In the genomic region with DNA sequence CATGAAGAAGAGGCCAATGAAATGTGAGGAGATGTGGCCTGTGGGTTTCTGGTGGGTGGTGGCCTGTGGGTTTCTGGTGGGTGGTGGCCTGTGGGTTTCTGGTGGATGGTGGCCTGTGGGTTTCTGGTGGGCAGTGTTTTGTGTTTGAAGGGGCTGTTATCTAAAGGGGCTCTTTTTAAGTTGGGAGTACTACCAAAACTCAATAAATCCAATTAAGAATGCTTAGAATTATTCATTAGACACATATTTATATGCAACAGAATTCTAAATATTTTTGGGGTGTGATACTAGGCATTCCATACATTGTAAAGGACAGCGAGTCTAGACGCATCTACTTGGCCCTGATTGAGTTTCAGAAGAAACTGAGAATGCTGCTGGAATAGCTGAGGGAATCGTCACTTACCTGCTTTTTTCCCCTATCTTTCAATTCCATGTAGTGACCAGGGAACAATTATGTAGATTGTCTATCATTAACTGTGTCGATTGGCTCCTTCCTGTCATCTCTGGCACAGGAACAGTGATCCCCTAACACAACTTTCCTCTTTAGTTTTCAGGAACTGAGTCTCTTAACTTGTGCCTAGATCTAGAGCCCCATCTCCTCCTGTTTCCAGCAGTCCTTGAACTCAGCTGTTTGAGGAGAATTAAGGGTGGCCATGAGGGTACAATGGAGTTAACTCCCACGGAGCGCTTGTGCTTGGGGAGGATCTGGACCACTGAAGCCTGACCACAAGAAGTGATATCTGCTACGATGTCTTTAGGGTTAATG, we compare ENCODE assay signal across 15 cellular contexts. TPM values are rescaled to one million over a fixed set of nuclear protein-coding genes. Genes with fewer than 3 reads are reported as not detected.
A peak's percentile ranks its signal among the peaks of the same experiment; 100 is the strongest.
DNase-seq lines count a peak whose midpoint lies in the region; ATAC-seq, FAIRE-seq and TF ChIP-seq lines count a peak whose summit lies in the region.
"Had no signal": no experiment of that assay in that cellular context is flagged by ENCODE, and none has a peak within 500 bp of the region (broad histone marks: within the 10 kb centered on the region; RNA-seq: fewer than 3 reads in every experiment).

No MANE protein-coding gene starts in this region.

- intact Hi-C loops in mammary epithelial cell (cut with micrococcal nuclease) = no loop called here
- intact Hi-C loops in breast epithelium (cut with DNase I; ENCODE audit: low total_unique reads) = no loop called here
- intact Hi-C loops in K562 (cut with micrococcal nuclease) = loop anchor here (10.0 kb wide), 1 partner anchor 65 kb away; no protein-coding TSS in a partner anchor

- no peak overlapping the region for H3K4me3 ChIP-seq in mammary epithelial cell (replicated peaks in 1 of 3; ENCODE audit: insufficient read depth in 1 of 3, low read depth in 2 of 3, low read length in 3 of 3)
- no peak overlapping the region for H3K4me3 ChIP-seq in breast epithelium
- H3K4me3 ChIP-seq in K562 = no peak overlapping the region

- no peaks in the 10 kb centered on the region for H3K9me3 ChIP-seq in mammary epithelial cell (replicated peaks; ENCODE audit: insufficient read depth, low read length)
- no peaks in the 10 kb centered on the region for H3K9me3 ChIP-seq in breast epithelium
- H3K9me3 ChIP-seq in K562 (replicated peaks; ENCODE audit: control insufficient read depth, insufficient read depth, low read depth, low read length) = no peaks in the 10 kb centered on the region

- H3K79me2 ChIP-seq in mammary epithelial cell (ENCODE audit: insufficient read depth, low read length) (no peaks in the 10 kb centered on the region), K562 (ENCODE audit: control insufficient read depth, insufficient read depth, low read length) (no peaks in the 10 kb centered on the region)

- H2AFZ ChIP-seq in mammary epithelial cell (ENCODE audit: low read depth, low read length) (peak overlapping the region; percentile 77), K562 (ENCODE audit: low read depth, low read length) (0 out of 2 replicates have a peak overlapping the region, but pooled peaks have one; percentile 5)

- H3K4me1 ChIP-seq in mammary epithelial cell (ENCODE audit: insufficient read depth, low read length) (peaks cover 36% of the 10 kb centered on the region), breast epithelium (no peaks in the 10 kb centered on the region), K562 (replicated peaks in 1 of 2; ENCODE audit: control insufficient read depth in 2 of 2, insufficient read depth in 2 of 2, low read length in 2 of 2) (peaks cover 18 to 25% of the 10 kb centered on the region in 2 experiments; a peak in 4 of 5 replicates)

- H3K27me3 ChIP-seq in mammary epithelial cell (ENCODE audit: insufficient read depth, low read length) (no peaks in the 10 kb centered on the region), breast epithelium (no peaks in the 10 kb centered on the region), K562 (ENCODE audit: control insufficient read depth in 2 of 2, insufficient read depth in 2 of 2, low read length in 2 of 2) (peaks cover 30 to 37% of the 10 kb centered on the region in 2 experiments)

- TF ChIP-seq CTCF in mammary epithelial cell (conservative IDR thresholded peaks at IDR 0.05 in 1 of 2, IDR thresholded peaks at IDR 0.05 in 1 of 2; ENCODE audit: extremely low read depth in 1 of 2, insufficient read depth in 1 of 2, low read depth in 1 of 2, low read length in 2 of 2) = no peak
- no peak for TF ChIP-seq CTCF in breast epithelium (IDR thresholded peaks at IDR 0.05)
- 0 out of 6 replicates have a peak, but pooled peaks of 1 of the 3 experiments have one; percentile 3 for TF ChIP-seq CTCF in K562 (IDR thresholded peaks at IDR 0.05 in 2 of 3, conservative IDR thresholded peaks at IDR 0.05 in 1 of 3; ENCODE audit: insufficient read depth in 2 of 3, low read depth in 1 of 3, low read length in 3 of 3)

- H3K27ac ChIP-seq in mammary epithelial cell (ENCODE audit: insufficient read depth, low read depth, low read length) (peak overlapping the region; percentile 73), breast epithelium (no peak overlapping the region), K562 (ENCODE audit: extremely low read depth, low read depth, low read length) (no peak overlapping the region)

- peak overlapping the region; percentile 6 for H3K9ac ChIP-seq in mammary epithelial cell (ENCODE audit: insufficient read depth, low read length)
- no peak overlapping the region for H3K9ac ChIP-seq in K562 (ENCODE audit: insufficient read depth in 1 of 2, low read depth in 2 of 2, low read length in 2 of 2)

- no peak for TF ChIP-seq POLR2A in breast epithelium (IDR thresholded peaks at IDR 0.05)
- no peak for TF ChIP-seq POLR2A in K562 (conservative IDR thresholded peaks at IDR 0.05)

- H3K4me2 ChIP-seq in mammary epithelial cell (ENCODE audit: insufficient read depth, low read depth, low read length) (peak overlapping the region; percentile 6), K562 (ENCODE audit: insufficient read depth, low read length) (no peak overlapping the region)

- no peak for TF ChIP-seq RAD21 in K562 (CRISPR knock-in tag; conservative IDR thresholded peaks at IDR 0.05 in 1 of 2, IDR thresholded peaks at IDR 0.05 in 1 of 2)

- H4K20me1 ChIP-seq in mammary epithelial cell (ENCODE audit: insufficient read depth, low read length) = no peaks in the 10 kb centered on the region
- H4K20me1 ChIP-seq in K562 (replicated peaks; ENCODE audit: control insufficient read depth, insufficient read depth, low read length) = no peaks in the 10 kb centered on the region

- dilution Hi-C loops in mammary epithelial cell (cut with HindIII; ENCODE audit: low sequenced_read_pairs) = no loop called here

- BruUV-seq in mammary epithelial cell (replicated peaks; lab: Mats Ljungman, UMichigan) (TSS peak; percentile 31), K562 (replicated peaks; lab: Mats Ljungman, UMichigan) (no TSS peak)

- CTCF ChIA-PET in mammary epithelial cell (lab: Charles Lee; ENCODE audit: low non-redundant PET) (no interaction called here), K562 (lab: Yijun Ruan, JAX; ENCODE audit: low intra/inter-chr PET ratio) (interaction anchor here (0.6 kb wide), 1 partner anchor 175 kb away, joined by 3 read pairs; no protein-coding TSS in a partner anchor)

- DNase-seq in mammary epithelial cell (peak; percentile 74), breast epithelium (ENCODE audit: low spot score in 2 of 2) (no peak), K562 (ENCODE audit: extremely low read depth in 1 of 4, low spot score in 3 of 4) (peak in 2 of 4 experiments; percentile 47 to 53), left kidney (ENCODE audit: low read depth, low spot score) (peak; percentile 19), NCI-H510A treated with DMSO at 0.1 percent for 48 hours (lab: John Stamatoyannopoulos, UW) (no peak)
- DNase-seq in activated CD4-positive, alpha-beta T cell treated with anti-CD3 and anti-CD28 coated beads, Interleukin-2, amount 50 U/mL, for 4 hours = no peak
- DNase-seq: 8988T; AML-193; C1 segment of cervical spinal cord; Calu3; CD4-positive, alpha-beta T cell; DMS 273 treated with DMSO at 0.1 percent for 48 hours; GOT3; H9 had no signal

- H3K9me1 ChIP-seq in K562 (ENCODE audit: control insufficient read depth, insufficient read depth, low read length) = no peaks in the 10 kb centered on the region

- no peak for FAIRE-seq in K562 (lab: Jason Lieb, UNC)

- TF ChIP-seq EP300 in K562 (IDR thresholded peaks at IDR 0.05; ENCODE audit: low read length) = no peak

- ATAC-seq in K562 (no peak), HG03039 (IDR thresholded peaks at IDR 0.05; ENCODE audit: unreplicated experiment) (no peak)

- in situ Hi-C loops in mammary epithelial cell (cut with MboI; ENCODE audit: low sequenced_read_pairs in 2 of 2) = no loop called here
- in situ Hi-C loops in K562 (cut with MboI) = no loop called here

- WGBS in mammary epithelial cell (ENCODE audit: low coverage, missing lambda C conversion rate) = 54% methylated on average over 7 of the region's 7 CpGs
- WGBS in K562 (ENCODE audit: insufficient coverage, low coverage, missing lambda C conversion rate) = 8% methylated on average over 7 of the region's 7 CpGs

- POLR2A ChIA-PET in K562 (lab: Yijun Ruan, JAX) = interaction anchor here (0.6 to 8.1 kb wide), 15 partner anchors 9 to 398 kb away, joined by 3 to 123 read pairs (median 4); partner anchors contain the start of genes MAPK1 and TOP3B

- H3K36me3 ChIP-seq in mammary epithelial cell (ENCODE audit: insufficient read depth, low read length) = no peaks in the 10 kb centered on the region
- no peaks in the 10 kb centered on the region for H3K36me3 ChIP-seq in breast epithelium
- no peaks in the 10 kb centered on the region for H3K36me3 ChIP-seq in K562 (ENCODE audit: control insufficient read depth, insufficient read depth, low read length)

TF ChIP-seq in K562, 482 proteins besides CTCF, POLR2A, EP300 and RAD21 (continues in another document):
- no peak for TF ChIP-seq GABPA (tag; conservative IDR thresholded peaks at IDR 0.05; ENCODE audit: low read depth)
- 0 out of 2 replicates have a peak, but pooled peaks have one; percentile 21 for TF ChIP-seq IFI16 (CRISPR knock-in tag; IDR thresholded peaks at IDR 0.05)

RNA-seq across cellular contexts. Expression of gene TOP3B, which starts 37.3 kb away (rescaled TPM):
- total RNA-seq in mammary epithelial cell (10 to 100 TPM; 36.4 to 36.7 TPM), breast epithelium (10 to 100 TPM; 20.2 to 34.8 (median 33.1) TPM), K562 (2014; rRNA removed) (168 and 209 TPM in 2 replicates), K562 (2014; rRNA removed; fragmentation: Illumina TruSeq; extraction: Trizol) (70.7 and 93.0 TPM in 2 replicates), K562 (2015; rRNA removed; fragmentation: Illumina TruSeq; extraction: Trizol) (132 and 135 TPM in 2 replicates), K562 (2021) (182 and 188 TPM in 2 replicates)
- polyA plus RNA-seq in mammary epithelial cell (11.7 TPM), K562 (2011; rRNA removed) (77.5 and 115 TPM in 2 replicates), K562 (2014; fragmentation: Illumina TruSeq; extraction: Trizol) (112 and 123 TPM in 2 replicates), K562 (2014; fragmentation: Nextera tagmentation; extraction: Ambion mirVana) (10 to 100 TPM in 1 of 2 experiments, 1 to 10 TPM in 1; 3.0 to 11.5 TPM), K562 (2014; rRNA removed) (153 and 161 TPM in 2 replicates)
- polyA minus RNA-seq in mammary epithelial cell = 29.3 TPM
- 654 and 1,271 TPM in 2 replicates for total RNA-seq in K562 (2011; cell fraction: chromatin; rRNA removed; ENCODE audit: low replicate concordance)
- total RNA-seq in K562 (2011; cell fraction: nucleolus; rRNA removed) = 667 and 676 TPM in 2 replicates
- total RNA-seq in K562 (2011; cell fraction: nucleoplasm; rRNA removed) = 562 and 595 TPM in 2 replicates
- polyA plus RNA-seq in K562 (2011; cell fraction: cytosol; rRNA removed) = 70.1 and 77.8 TPM in 2 replicates
- polyA plus RNA-seq in K562 (2011; cell fraction: nucleus; rRNA removed) = 984 and 1,286 TPM in 2 replicates
- polyA plus RNA-seq in K562 (2012) = 96.9 and 122 TPM in 2 replicates
- polyA minus RNA-seq in K562 (2011; rRNA and poly(A)+ RNA removed) = 98.9 and 108 TPM in 2 replicates
- 76.3 and 79.3 TPM in 2 replicates for polyA minus RNA-seq in K562 (2011; cell fraction: cytosol; rRNA and poly(A)+ RNA removed)
- 248 and 295 TPM in 2 replicates for polyA minus RNA-seq in K562 (2011; cell fraction: nucleus; rRNA and poly(A)+ RNA removed)

Comparison
In these comparisons a context has a peak if more than half of its experiments do, and no peak if none do; other contexts are left out.
1. DNase-seq: peak in mammary epithelial cell (single experiment) and left kidney (single experiment); none in breast epithelium (0 of 2), NCI-H510A treated with DMSO at 0.1 percent for 48 hours (single experiment) and activated CD4-positive, alpha-beta T cell treated with anti-CD3 and anti-CD28 coated beads, Interleukin-2, amount 50 U/mL, for 4 hours (0 of 2).